ENCODE assay signal across 8 cellular contexts in the genomic region with DNA sequence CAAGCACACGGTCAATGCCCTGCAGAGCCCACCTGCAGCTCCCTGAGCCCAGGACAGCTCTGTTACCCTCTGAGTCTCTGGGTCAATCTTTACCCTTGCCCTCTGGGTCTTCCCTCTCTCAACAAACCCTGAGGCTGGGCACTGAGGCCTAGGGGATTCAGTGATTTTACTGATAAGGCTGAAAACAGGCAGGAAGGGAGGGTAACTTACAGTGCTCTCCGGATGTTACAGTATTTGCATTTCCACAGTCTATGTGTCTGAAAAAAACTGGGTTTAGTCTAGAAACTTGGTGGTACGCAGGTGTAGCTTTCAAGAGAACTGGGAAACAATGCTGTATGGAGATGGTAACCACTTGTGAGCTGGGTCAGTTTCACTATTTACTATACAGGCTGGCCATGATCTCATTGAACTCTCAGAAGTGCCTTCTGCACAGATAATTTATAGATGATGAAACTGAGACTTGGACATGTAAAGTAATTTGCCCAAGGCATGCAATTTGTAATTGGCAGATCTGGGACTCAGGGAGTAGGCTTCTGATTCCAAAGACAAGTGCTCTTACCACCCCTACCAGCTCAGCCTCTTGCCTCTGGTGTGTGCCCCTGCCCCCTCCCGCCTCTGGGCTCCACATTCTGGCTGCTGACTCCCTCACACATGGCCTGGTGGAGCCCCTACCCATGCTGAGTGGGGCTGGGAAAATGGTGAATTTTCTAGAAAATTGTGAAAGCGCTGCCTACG. TPM values are rescaled to one million over a fixed set of nuclear protein-coding genes. Genes with fewer than 3 reads are reported as not detected.
DNase-seq lines count a peak whose midpoint lies in the region; ATAC-seq, FAIRE-seq and TF ChIP-seq lines count a peak whose summit lies in the region.

No MANE protein-coding gene starts in this region.

- no peak for FAIRE-seq in RCC 7860 (lab: Jason Lieb, UNC)

- no peak for DNase-seq in effector memory CD4-positive, alpha-beta T cell
- DNase-seq in SK-N-SH, result no peak
- no peak for DNase-seq in SIG-M5 treated with dmso at 0.1 percent for 504 hours (lab: John Stamatoyannopoulos, UW; ENCODE audit: unreplicated experiment)
- no peak for DNase-seq in SK-N-DZ (ENCODE audit: low spot score)
- DNase-seq in RCC 7860 (ENCODE audit: low spot score), result no peak

- TF ChIP-seq CTCF in KMS-11 (conservative IDR thresholded peaks at IDR 0.05; ENCODE audit: low read depth, low read length) (no peak), SK-N-SH (IDR thresholded peaks at IDR 0.05) (no peak)

- H3K9ac ChIP-seq in KMS-11 (peak overlapping the region; percentile 51; the same call in 1 of the 2 replicates), SK-N-SH (no peak overlapping the region)

- no peaks in the 10 kb centered on the region for H3K27me3 ChIP-seq in KMS-11 (ENCODE audit: insufficient read depth, low read depth)
- no peaks in the 10 kb centered on the region for H3K27me3 ChIP-seq in effector memory CD4-positive, alpha-beta T cell (replicated peaks; ENCODE audit: control insufficient read depth, insufficient read depth, low read length, poor library complexity, severe bottlenecking)
- H3K27me3 ChIP-seq in SK-N-SH (ENCODE audit: insufficient read depth), result no peaks in the 10 kb centered on the region

- H3K4me1 ChIP-seq in KMS-11 (ENCODE audit: low read depth, poor library complexity, severe bottlenecking) (peaks cover 80% of the 10 kb centered on the region), SK-N-SH (ENCODE audit: control insufficient read depth in 1 of 2, insufficient read depth in 2 of 2, low read depth in 1 of 2, low read length in 1 of 2) (peaks cover 8 to 11% of the 10 kb centered on the region in 2 experiments; a peak in 2 of 4 replicates)
- peaks cover 81% of the 10 kb centered on the region for H3K4me1 ChIP-seq in effector memory CD4-positive, alpha-beta T cell (ENCODE audit: control insufficient read depth, insufficient read depth, low read length, poor library complexity, severe bottlenecking)

- no peaks in the 10 kb centered on the region for H3K9me3 ChIP-seq in effector memory CD4-positive, alpha-beta T cell (ENCODE audit: control insufficient read depth, low read length)
- no peaks in the 10 kb centered on the region for H3K9me3 ChIP-seq in SK-N-SH

- peak overlapping the region; percentile 42; the same call in 1 of the 2 replicates for H3K4me2 ChIP-seq in KMS-11
- no peak overlapping the region for H3K4me2 ChIP-seq in SK-N-SH

- POLR2A ChIA-PET in SK-N-SH (lab: Yijun Ruan, JAX), result interaction anchor here (0.9 kb wide), 1 partner anchor 23 kb away, joined by 3 read pairs; no protein-coding TSS in a partner anchor

- H4K20me1 ChIP-seq in KMS-11 (ENCODE audit: insufficient read depth) (no peaks in the 10 kb centered on the region), SK-N-SH (ENCODE audit: insufficient read depth) (no peaks in the 10 kb centered on the region)

- TF ChIP-seq RAD21 in SK-N-SH (IDR thresholded peaks at IDR 0.05; ENCODE audit: low read length), result no peak

- ATAC-seq in GM18498 (IDR thresholded peaks at IDR 0.05; ENCODE audit: unreplicated experiment) (peak; percentile 84), GM21526 (IDR thresholded peaks at IDR 0.05; ENCODE audit: low FRiP score, unreplicated experiment) (peak; percentile 65)

- 78% methylated on average over 4 of the region's 6 CpGs for WGBS in SK-N-SH (ENCODE audit: low lambda C conversion rate)

- H3K36me3 ChIP-seq in KMS-11 (ENCODE audit: insufficient read depth), result no peaks in the 10 kb centered on the region
- H3K36me3 ChIP-seq in effector memory CD4-positive, alpha-beta T cell (ENCODE audit: control insufficient read depth, insufficient read depth, low read length), result no peaks in the 10 kb centered on the region
- H3K36me3 ChIP-seq in SK-N-SH (replicated peaks in 1 of 2; ENCODE audit: control insufficient read depth in 1 of 2, insufficient read depth in 2 of 2, low read length in 1 of 2), result no peaks in the 10 kb centered on the region

- CTCF ChIA-PET in SK-N-SH (lab: Yijun Ruan, JAX), result interaction anchor here (0.6 to 1.3 kb wide), 4 partner anchors 11 to 241 kb away, joined by 3 read pairs; no protein-coding TSS in a partner anchor

- no peaks in the 10 kb centered on the region for H3F3A ChIP-seq in SK-N-SH (replicated peaks; ENCODE audit: insufficient read depth)

- no peak overlapping the region for H2AFZ ChIP-seq in KMS-11 (ENCODE audit: low read depth)
- H2AFZ ChIP-seq in SK-N-SH (ENCODE audit: low read depth), result no peak overlapping the region

- no peaks in the 10 kb centered on the region for H3K9me2 ChIP-seq in SK-N-SH

- no peak for TF ChIP-seq EP300 in SK-N-SH (IDR thresholded peaks at IDR 0.05; ENCODE audit: borderline replicate concordance in 1 of 2, low read depth in 1 of 2, low read length in 1 of 2)

- H3K79me2 ChIP-seq in KMS-11 (ENCODE audit: insufficient read depth, low read depth), result no peaks in the 10 kb centered on the region
- no peaks in the 10 kb centered on the region for H3K79me2 ChIP-seq in SK-N-SH (ENCODE audit: insufficient read depth)

- peak overlapping the region; percentile 91 for H3K27ac ChIP-seq in KMS-11
- H3K27ac ChIP-seq in effector memory CD4-positive, alpha-beta T cell (ENCODE audit: insufficient read depth, low read length, poor library complexity, severe bottlenecking), result no peak overlapping the region
- H3K27ac ChIP-seq in SK-N-SH (ENCODE audit: low read depth in 2 of 2, low read length in 1 of 2), result no peak overlapping the region

- H3K4me3 ChIP-seq in KMS-11 (IDR thresholded peaks at IDR 0.05; ENCODE audit: insufficient read depth, low read depth, low read length), result no peak overlapping the region
- H3K4me3 ChIP-seq in effector memory CD4-positive, alpha-beta T cell (ENCODE audit: insufficient read depth, low read depth, low read length, poor library complexity, severe bottlenecking), result peak overlapping the region; percentile 2
- no peak overlapping the region for H3K4me3 ChIP-seq in SK-N-SH (ENCODE audit: low read depth in 2 of 2, low read length in 1 of 2)

TF ChIP-seq in SK-N-SH, 30 proteins besides CTCF, POLR2A, EP300 and RAD21:
- TF ChIP-seq RXRA (IDR thresholded peaks at IDR 0.05; ENCODE audit: borderline replicate concordance, low read depth) (no peak), RFX5 (IDR thresholded peaks at IDR 0.05; ENCODE audit: low read length) (no peak), MXI1 (IDR thresholded peaks at IDR 0.05; ENCODE audit: low read depth, low read length) (no peak), FOXM1 (IDR thresholded peaks at IDR 0.05; ENCODE audit: low read depth) (no peak), ELF1 (IDR thresholded peaks at IDR 0.05) (no peak), GATA2 (CRISPR knock-in tag; IDR thresholded peaks at IDR 0.05) (no peak), YY1 (IDR thresholded peaks at IDR 0.05; ENCODE audit: low read depth) (no peak), EZH2phosphoT487 (IDR thresholded peaks at IDR 0.05; ENCODE audit: borderline replicate concordance, low read depth) (no peak)
- TF ChIP-seq, protein P1, sequence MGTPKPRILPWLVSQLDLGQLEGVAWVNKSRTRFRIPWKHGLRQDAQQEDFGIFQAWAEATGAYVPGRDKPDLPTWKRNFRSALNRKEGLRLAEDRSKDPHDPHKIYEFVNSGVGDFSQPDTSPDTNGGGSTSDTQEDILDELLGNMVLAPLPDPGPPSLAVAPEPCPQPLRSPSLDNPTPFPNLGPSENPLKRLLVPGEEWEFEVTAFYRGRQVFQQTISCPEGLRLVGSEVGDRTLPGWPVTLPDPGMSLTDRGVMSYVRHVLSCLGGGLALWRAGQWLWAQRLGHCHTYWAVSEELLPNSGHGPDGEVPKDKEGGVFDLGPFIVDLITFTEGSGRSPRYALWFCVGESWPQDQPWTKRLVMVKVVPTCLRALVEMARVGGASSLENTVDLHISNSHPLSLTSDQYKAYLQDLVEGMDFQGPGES (IDR thresholded peaks at IDR 0.05; ENCODE audit: low read depth, low read length), result no peak
- TF ChIP-seq, protein P2, sequence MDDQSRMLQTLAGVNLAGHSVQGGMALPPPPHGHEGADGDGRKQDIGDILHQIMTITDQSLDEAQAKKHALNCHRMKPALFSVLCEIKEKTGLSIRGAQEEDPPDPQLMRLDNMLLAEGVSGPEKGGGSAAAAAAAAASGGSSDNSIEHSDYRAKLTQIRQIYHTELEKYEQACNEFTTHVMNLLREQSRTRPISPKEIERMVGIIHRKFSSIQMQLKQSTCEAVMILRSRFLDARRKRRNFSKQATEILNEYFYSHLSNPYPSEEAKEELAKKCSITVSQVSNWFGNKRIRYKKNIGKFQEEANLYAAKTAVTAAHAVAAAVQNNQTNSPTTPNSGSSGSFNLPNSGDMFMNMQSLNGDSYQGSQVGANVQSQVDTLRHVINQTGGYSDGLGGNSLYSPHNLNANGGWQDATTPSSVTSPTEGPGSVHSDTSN (IDR thresholded peaks at IDR 0.05), result no peak
- TF ChIP-seq, protein P3, sequence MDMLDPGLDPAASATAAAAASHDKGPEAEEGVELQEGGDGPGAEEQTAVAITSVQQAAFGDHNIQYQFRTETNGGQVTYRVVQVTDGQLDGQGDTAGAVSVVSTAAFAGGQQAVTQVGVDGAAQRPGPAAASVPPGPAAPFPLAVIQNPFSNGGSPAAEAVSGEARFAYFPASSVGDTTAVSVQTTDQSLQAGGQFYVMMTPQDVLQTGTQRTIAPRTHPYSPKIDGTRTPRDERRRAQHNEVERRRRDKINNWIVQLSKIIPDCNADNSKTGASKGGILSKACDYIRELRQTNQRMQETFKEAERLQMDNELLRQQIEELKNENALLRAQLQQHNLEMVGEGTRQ (IDR thresholded peaks at IDR 0.05; ENCODE audit: borderline replicate concordance, low read depth, low read length), result no peak

RNA-seq across cellular contexts. Expression of a gene that starts 48.8 kb away (rescaled TPM):
- 0.90 and 1.2 TPM in 2 replicates for polyA plus RNA-seq in SK-N-SH (2012; rRNA removed)
- 0.77 and 0.95 TPM in 2 replicates for polyA plus RNA-seq in SK-N-SH (2012; cell fraction: cytosol; rRNA removed)
- polyA plus RNA-seq in SK-N-SH (2012; cell fraction: nucleus; rRNA removed), result 0.53 and 1.2 TPM in 2 replicates
- not detected in 2 replicates for polyA plus RNA-seq in SK-N-DZ (2014; cell fraction: cytosol; rRNA removed)
- polyA plus RNA-seq in SK-N-DZ (2014; cell fraction: nucleus; rRNA removed), result not detected in 2 replicates
